1 cellular context compared by ENCODE assay signal in the genomic region with DNA sequence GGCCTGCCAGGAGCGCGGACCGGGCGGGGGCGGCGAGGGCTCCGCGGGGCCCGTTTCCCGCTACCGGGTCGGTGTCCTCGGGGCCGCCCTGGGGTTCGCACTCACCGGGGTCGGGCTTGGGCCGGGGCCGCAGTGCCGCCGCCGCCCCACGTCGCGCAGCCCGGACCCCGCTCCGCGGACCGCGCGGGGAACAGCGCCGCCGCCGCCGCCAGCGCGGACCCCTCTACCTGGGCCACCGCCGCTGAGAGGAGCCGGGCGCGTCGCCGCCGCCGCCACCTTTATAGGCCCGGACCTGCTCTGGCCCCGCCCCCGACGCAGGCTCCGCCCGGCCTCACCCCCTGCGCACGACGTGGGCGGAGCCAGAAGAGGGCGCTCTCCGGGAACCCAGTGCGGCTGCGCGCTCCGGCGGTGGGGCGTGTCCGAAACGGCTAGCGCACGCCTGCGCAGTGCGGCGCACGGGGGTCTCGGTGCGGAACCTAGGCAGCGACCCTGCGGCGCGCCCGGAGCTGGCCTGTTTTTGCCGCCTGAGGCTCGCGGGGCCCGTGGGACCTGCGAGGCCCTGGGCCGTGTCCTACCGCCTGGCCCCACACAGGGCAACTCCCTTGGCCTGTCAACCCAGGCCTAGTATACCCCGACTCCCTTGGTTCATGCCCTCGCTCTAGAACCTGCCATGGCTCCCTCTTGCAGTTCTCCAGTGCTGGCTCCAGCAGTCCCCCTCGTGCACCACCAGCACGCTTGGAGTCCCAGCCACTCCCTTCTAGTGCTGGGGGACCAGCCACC.
TF ChIP-seq lines count a peak whose summit lies in the region.

A gene (minus strand): TSS at position 254 of the 780 bp plus-strand sequence. CDS start 393 bp downstream, outside the sequence.

TF ChIP-seq in HepG2, 621 proteins besides CTCF, POLR2A, EP300 and RAD21 (continued from another document and continues in another):
- TF ChIP-seq CREM (IDR thresholded peaks at IDR 0.05) (no peak), CREM (CRISPR knock-in tag; IDR thresholded peaks at IDR 0.05) (0 out of 2 replicates have a peak, but pooled peaks have one; percentile 46), SKI (IDR thresholded peaks at IDR 0.05; ENCODE audit: partially characterized antibody) (peak; percentile 54), GATA4 (IDR thresholded peaks at IDR 0.05; ENCODE audit: borderline replicate concordance, low read depth) (peak; percentile 55; the same call in 1 of the 2 replicates), KLF11 (CRISPR knock-in tag; IDR thresholded peaks at IDR 0.05) (no peak), ZNF713 (CRISPR knock-in tag; IDR thresholded peaks at IDR 0.05) (0 out of 2 replicates have a peak, but pooled peaks have one; percentile 28), ZNF607 (CRISPR knock-in tag; IDR thresholded peaks at IDR 0.05; ENCODE audit: borderline replicate concordance) (peak; percentile 59; the same call in 1 of the 2 replicates), SOX13 (IDR thresholded peaks at IDR 0.05) (no peak), SOX13 (CRISPR knock-in tag; conservative IDR thresholded peaks at IDR 0.05 in 1 of 2, IDR thresholded peaks at IDR 0.05 in 1 of 2) (0 out of 4 replicates have a peak, but pooled peaks of 1 of the 2 experiments have one; percentile 81), ASH2L (IDR thresholded peaks at IDR 0.05; ENCODE audit: insufficient read length, low read depth, low read length) (peak; percentile 36), ZNF772 (CRISPR knock-in tag; IDR thresholded peaks at IDR 0.05) (peak; percentile 70; the same call in 1 of the 2 replicates), ZZZ3 (CRISPR knock-in tag; IDR thresholded peaks at IDR 0.05; ENCODE audit: borderline replicate concordance) (no peak), RXRB (CRISPR knock-in tag; IDR thresholded peaks at IDR 0.05; ENCODE audit: borderline replicate concordance) (peak; percentile 19; the same call in 1 of the 2 replicates), CREB1 (IDR thresholded peaks at IDR 0.05) (peak; percentile 80), CREB1 (CRISPR knock-in tag; IDR thresholded peaks at IDR 0.05) (no peak), PHF8 (CRISPR knock-in tag; IDR thresholded peaks at IDR 0.05) (peak; percentile 61), ZFY (CRISPR knock-in tag; IDR thresholded peaks at IDR 0.05) (peak; percentile 75), TBX2 (CRISPR knock-in tag; IDR thresholded peaks at IDR 0.05; ENCODE audit: borderline replicate concordance) (peak; percentile 81), KLF6 (CRISPR knock-in tag; IDR thresholded peaks at IDR 0.05) (0 out of 2 replicates have a peak, but pooled peaks have one; percentile 53), ZNF329 (CRISPR knock-in tag; IDR thresholded peaks at IDR 0.05; ENCODE audit: low read depth) (peak; percentile 78), SAFB2 (CRISPR knock-in tag; IDR thresholded peaks at IDR 0.05; ENCODE audit: borderline replicate concordance, low read depth) (peak; percentile 87; the same call in 1 of the 2 replicates), ZNF766 (CRISPR knock-in tag; IDR thresholded peaks at IDR 0.05; ENCODE audit: borderline replicate concordance) (no peak), REL (CRISPR knock-in tag; conservative IDR thresholded peaks at IDR 0.05) (no peak), CBX1 (IDR thresholded peaks at IDR 0.05; ENCODE audit: low read depth) (peak; percentile 43), EED (CRISPR knock-in tag; IDR thresholded peaks at IDR 0.05) (peak; percentile 83; the same call in 1 of the 2 replicates), NFE2L1 (CRISPR knock-in tag; IDR thresholded peaks at IDR 0.05; ENCODE audit: borderline replicate concordance) (no peak), HDAC2 (CRISPR knock-in tag; IDR thresholded peaks at IDR 0.05) (peak; percentile 68; the same call in 1 of the 2 replicates), SMYD3 (CRISPR knock-in tag; IDR thresholded peaks at IDR 0.05) (no peak), ZNF260 (CRISPR knock-in tag; IDR thresholded peaks at IDR 0.05; ENCODE audit: borderline replicate concordance, low read depth) (no peak), PAX8 (CRISPR knock-in tag; IDR thresholded peaks at IDR 0.05; ENCODE audit: borderline replicate concordance) (0 out of 2 replicates have a peak, but pooled peaks have one; percentile 67), AHR (CRISPR knock-in tag; IDR thresholded peaks at IDR 0.05) (no peak), HNF4G (IDR thresholded peaks at IDR 0.05; ENCODE audit: borderline replicate concordance, low read depth, low read length) (peak; percentile 14; the same call in 1 of the 2 replicates), HNF4G (CRISPR knock-in tag; IDR thresholded peaks at IDR 0.05; ENCODE audit: borderline replicate concordance, low read depth) (peak; percentile 31; the same call in 1 of the 2 replicates), MED13 (CRISPR knock-in tag; IDR thresholded peaks at IDR 0.05) (no peak), MAZ (IDR thresholded peaks at IDR 0.05; ENCODE audit: borderline replicate concordance, low read depth, low read length) (peak; percentile 86), MAZ (CRISPR knock-in tag; IDR thresholded peaks at IDR 0.05; ENCODE audit: low read depth) (peak; percentile 94), ZNF703 (CRISPR knock-in tag; IDR thresholded peaks at IDR 0.05; ENCODE audit: borderline replicate concordance) (peak; percentile 26; the same call in 1 of the 2 replicates), HES4 (CRISPR knock-in tag; IDR thresholded peaks at IDR 0.05; ENCODE audit: borderline replicate concordance) (0 out of 2 replicates have a peak, but pooled peaks have one; percentile 74), PRMT3 (CRISPR knock-in tag; IDR thresholded peaks at IDR 0.05; ENCODE audit: borderline replicate concordance, low read depth) (no peak; the same call in 1 of the 2 replicates), HDAC1 (CRISPR knock-in tag; IDR thresholded peaks at IDR 0.05) (peak; percentile 55), NR2F6 (IDR thresholded peaks at IDR 0.05) (no peak), NR2F6 (CRISPR knock-in tag; IDR thresholded peaks at IDR 0.05) (no peak), IRF2 (CRISPR knock-in tag; IDR thresholded peaks at IDR 0.05) (peak; percentile 36; the same call in 1 of the 2 replicates), SRY (CRISPR knock-in tag; IDR thresholded peaks at IDR 0.05) (peak; percentile 83; the same call in 1 of the 2 replicates)
- TF ChIP-seq, protein P1, sequence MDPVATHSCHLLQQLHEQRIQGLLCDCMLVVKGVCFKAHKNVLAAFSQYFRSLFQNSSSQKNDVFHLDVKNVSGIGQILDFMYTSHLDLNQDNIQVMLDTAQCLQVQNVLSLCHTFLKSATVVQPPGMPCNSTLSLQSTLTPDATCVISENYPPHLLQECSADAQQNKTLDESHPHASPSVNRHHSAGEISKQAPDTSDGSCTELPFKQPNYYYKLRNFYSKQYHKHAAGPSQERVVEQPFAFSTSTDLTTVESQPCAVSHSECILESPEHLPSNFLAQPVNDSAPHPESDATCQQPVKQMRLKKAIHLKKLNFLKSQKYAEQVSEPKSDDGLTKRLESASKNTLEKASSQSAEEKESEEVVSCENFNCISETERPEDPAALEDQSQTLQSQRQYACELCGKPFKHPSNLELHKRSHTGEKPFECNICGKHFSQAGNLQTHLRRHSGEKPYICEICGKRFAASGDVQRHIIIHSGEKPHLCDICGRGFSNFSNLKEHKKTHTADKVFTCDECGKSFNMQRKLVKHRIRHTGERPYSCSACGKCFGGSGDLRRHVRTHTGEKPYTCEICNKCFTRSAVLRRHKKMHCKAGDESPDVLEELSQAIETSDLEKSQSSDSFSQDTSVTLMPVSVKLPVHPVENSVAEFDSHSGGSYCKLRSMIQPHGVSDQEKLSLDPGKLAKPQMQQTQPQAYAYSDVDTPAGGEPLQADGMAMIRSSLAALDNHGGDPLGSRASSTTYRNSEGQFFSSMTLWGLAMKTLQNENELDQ (CRISPR knock-in tag; IDR thresholded peaks at IDR 0.05; ENCODE audit: borderline replicate concordance), result no peak; the same call in 1 of the 2 replicates
- TF ChIP-seq, protein P2, sequence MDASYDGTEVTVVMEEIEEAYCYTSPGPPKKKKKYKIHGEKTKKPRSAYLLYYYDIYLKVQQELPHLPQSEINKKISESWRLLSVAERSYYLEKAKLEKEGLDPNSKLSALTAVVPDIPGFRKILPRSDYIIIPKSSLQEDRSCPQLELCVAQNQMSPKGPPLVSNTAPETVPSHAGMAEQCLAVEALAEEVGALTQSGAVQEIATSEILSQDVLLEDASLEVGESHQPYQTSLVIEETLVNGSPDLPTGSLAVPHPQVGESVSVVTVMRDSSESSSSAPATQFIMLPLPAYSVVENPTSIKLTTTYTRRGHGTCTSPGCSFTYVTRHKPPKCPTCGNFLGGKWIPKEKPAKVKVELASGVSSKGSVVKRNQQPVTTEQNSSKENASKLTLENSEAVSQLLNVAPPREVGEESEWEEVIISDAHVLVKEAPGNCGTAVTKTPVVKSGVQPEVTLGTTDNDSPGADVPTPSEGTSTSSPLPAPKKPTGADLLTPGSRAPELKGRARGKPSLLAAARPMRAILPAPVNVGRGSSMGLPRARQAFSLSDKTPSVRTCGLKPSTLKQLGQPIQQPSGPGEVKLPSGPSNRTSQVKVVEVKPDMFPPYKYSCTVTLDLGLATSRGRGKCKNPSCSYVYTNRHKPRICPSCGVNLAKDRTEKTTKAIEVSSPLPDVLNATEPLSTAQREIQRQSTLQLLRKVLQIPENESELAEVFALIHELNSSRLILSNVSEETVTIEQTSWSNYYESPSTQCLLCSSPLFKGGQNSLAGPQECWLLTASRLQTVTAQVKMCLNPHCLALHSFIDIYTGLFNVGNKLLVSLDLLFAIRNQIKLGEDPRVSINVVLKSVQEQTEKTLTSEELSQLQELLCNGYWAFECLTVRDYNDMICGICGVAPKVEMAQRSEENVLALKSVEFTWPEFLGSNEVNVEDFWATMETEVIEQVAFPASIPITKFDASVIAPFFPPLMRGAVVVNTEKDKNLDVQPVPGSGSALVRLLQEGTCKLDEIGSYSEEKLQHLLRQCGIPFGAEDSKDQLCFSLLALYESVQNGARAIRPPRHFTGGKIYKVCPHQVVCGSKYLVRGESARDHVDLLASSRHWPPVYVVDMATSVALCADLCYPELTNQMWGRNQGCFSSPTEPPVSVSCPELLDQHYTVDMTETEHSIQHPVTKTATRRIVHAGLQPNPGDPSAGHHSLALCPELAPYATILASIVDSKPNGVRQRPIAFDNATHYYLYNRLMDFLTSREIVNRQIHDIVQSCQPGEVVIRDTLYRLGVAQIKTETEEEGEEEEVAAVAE (CRISPR knock-in tag; IDR thresholded peaks at IDR 0.05; ENCODE audit: borderline replicate concordance), result no peak; the same call in 1 of the 2 replicates
- TF ChIP-seq, protein P3, sequence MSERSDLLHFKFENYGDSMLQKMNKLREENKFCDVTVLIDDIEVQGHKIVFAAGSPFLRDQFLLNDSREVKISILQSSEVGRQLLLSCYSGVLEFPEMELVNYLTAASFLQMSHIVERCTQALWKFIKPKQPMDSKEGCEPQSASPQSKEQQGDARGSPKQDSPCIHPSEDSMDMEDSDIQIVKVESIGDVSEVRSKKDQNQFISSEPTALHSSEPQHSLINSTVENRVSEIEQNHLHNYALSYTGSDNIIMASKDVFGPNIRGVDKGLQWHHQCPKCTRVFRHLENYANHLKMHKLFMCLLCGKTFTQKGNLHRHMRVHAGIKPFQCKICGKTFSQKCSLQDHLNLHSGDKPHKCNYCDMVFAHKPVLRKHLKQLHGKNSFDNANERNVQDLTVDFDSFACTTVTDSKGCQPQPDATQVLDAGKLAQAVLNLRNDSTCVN (CRISPR knock-in tag; IDR thresholded peaks at IDR 0.05; ENCODE audit: borderline replicate concordance), result peak; percentile 62; the same call in 1 of the 2 replicates
- TF ChIP-seq, protein P4, sequence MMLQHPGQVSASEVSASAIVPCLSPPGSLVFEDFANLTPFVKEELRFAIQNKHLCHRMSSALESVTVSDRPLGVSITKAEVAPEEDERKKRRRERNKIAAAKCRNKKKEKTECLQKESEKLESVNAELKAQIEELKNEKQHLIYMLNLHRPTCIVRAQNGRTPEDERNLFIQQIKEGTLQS (CRISPR knock-in tag; IDR thresholded peaks at IDR 0.05), result peak; percentile 10; the same call in 1 of the 2 replicates
- TF ChIP-seq, protein P5, sequence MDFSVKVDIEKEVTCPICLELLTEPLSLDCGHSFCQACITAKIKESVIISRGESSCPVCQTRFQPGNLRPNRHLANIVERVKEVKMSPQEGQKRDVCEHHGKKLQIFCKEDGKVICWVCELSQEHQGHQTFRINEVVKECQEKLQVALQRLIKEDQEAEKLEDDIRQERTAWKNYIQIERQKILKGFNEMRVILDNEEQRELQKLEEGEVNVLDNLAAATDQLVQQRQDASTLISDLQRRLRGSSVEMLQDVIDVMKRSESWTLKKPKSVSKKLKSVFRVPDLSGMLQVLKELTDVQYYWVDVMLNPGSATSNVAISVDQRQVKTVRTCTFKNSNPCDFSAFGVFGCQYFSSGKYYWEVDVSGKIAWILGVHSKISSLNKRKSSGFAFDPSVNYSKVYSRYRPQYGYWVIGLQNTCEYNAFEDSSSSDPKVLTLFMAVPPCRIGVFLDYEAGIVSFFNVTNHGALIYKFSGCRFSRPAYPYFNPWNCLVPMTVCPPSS (IDR thresholded peaks at IDR 0.05), result no peak
- TF ChIP-seq, protein P6, sequence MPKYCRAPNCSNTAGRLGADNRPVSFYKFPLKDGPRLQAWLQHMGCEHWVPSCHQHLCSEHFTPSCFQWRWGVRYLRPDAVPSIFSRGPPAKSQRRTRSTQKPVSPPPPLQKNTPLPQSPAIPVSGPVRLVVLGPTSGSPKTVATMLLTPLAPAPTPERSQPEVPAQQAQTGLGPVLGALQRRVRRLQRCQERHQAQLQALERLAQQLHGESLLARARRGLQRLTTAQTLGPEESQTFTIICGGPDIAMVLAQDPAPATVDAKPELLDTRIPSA (CRISPR knock-in tag; IDR thresholded peaks at IDR 0.05; ENCODE audit: borderline replicate concordance), result peak; percentile 77; the same call in 1 of the 2 replicates
- TF ChIP-seq, protein P7, sequence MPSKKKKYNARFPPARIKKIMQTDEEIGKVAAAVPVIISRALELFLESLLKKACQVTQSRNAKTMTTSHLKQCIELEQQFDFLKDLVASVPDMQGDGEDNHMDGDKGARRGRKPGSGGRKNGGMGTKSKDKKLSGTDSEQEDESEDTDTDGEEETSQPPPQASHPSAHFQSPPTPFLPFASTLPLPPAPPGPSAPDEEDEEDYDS (CRISPR knock-in tag; IDR thresholded peaks at IDR 0.05), result peak; percentile 99
- TF ChIP-seq, protein P8, sequence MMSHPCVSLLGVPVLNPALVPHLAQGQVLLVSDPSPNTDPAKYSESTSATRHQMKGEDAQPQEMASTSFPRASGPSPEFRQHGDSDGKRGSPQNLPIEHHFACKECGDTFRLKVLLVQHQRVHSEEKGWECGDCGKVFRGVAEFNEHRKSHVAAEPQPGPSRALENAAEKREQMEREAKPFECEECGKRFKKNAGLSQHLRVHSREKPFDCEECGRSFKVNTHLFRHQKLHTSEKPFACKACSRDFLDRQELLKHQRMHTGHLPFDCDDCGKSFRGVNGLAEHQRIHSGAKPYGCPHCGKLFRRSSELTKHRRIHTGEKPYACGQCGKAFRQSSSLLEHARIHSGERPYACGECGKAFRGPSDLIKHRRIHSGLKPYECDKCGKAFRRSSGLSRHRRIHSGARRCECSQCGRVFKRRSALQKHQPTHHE (CRISPR knock-in tag; IDR thresholded peaks at IDR 0.05; ENCODE audit: borderline replicate concordance), result 0 out of 2 replicates have a peak, but pooled peaks have one; percentile 90
